ENCODE assay signal across 24 cellular contexts in genomic region chr11:63443714-63444113, GRCh38. TPM values are rescaled to one million over a fixed set of nuclear protein-coding genes. Genes with fewer than 3 reads are reported as not detected.
DNase-seq lines count a peak whose midpoint lies in the region; ATAC-seq and TF ChIP-seq lines count a peak whose summit lies in the region.
"Had no signal": no experiment of that assay in that cellular context is flagged by ENCODE, and none has a peak within 500 bp of the region (broad histone marks: within the 10 kb centered on the region; RNA-seq: fewer than 3 reads in every experiment).

No MANE protein-coding gene starts in this region.

- ATAC-seq in activated CD8-positive, alpha-beta T cell treated with anti-CD3 and anti-CD28 coated beads for 36 hours = peak; percentile 74
- no peak for ATAC-seq in activated CD8-positive, alpha-beta T cell treated with anti-CD3 and anti-CD28 coated beads, Interleukin-2, amount 10 ng/mL, durations not matched to agents 7 days and 5 days
- ATAC-seq in foreskin keratinocyte = peak; percentile 34
- ATAC-seq: A549, HepG2 had no signal

- H3K9ac ChIP-seq in colonic mucosa (ENCODE audit: low read depth in 2 of 2, low read length in 2 of 2) = no peak overlapping the region

- H3K9me3 ChIP-seq in colonic mucosa = no peaks in the 10 kb centered on the region
- H3K9me3 ChIP-seq: A549, Caco-2, HAP-1 had no signal

- H3K27ac ChIP-seq in foreskin keratinocyte = no peak overlapping the region
- no peak overlapping the region for H3K27ac ChIP-seq in colonic mucosa
- H3K27ac ChIP-seq: A549 had no signal

- H3K27me3 Mint-ChIP-seq in activated CD8-positive, alpha-beta T cell treated with anti-CD3 and anti-CD28 coated beads for 36 hours = peaks cover 1% of the 10 kb centered on the region
- peaks cover 11% of the 10 kb centered on the region for H3K27me3 Mint-ChIP-seq in activated CD8-positive, alpha-beta T cell treated with anti-CD3 and anti-CD28 coated beads, Interleukin-2, amount 10 ng/mL, durations not matched to agents 7 days and 5 days (ENCODE audit: low read depth)
- no peaks in the 10 kb centered on the region for H3K27me3 Mint-ChIP-seq in activated naive CD8-positive, alpha-beta T cell
- H3K27me3 Mint-ChIP-seq in activated naive CD8-positive, alpha-beta T cell treated with anti-CD3 and anti-CD28 coated beads for 36 hours = no peaks in the 10 kb centered on the region
- H3K27me3 Mint-ChIP-seq in T-helper 2 cell treated with Interferon-gamma antibody and Interleukin-4, amounts not matched to agents 5 μg/mL and 100 μg/mL, for 36 hours (ENCODE audit: low read depth) = peaks cover 2% of the 10 kb centered on the region

- peak; percentile 5 for DNase-seq in activated CD8-positive, alpha-beta T cell treated with anti-CD3 and anti-CD28 coated beads for 36 hours
- no peak for DNase-seq in activated CD8-positive, alpha-beta T cell treated with anti-CD3 and anti-CD28 coated beads, Interleukin-2, amount 10 ng/mL, durations not matched to agents 7 days and 5 days
- DNase-seq in activated naive CD8-positive, alpha-beta T cell treated with anti-CD3 and anti-CD28 coated beads for 36 hours = no peak
- peak; percentile 50 for DNase-seq in T-helper 2 cell treated with Interferon-gamma antibody and Interleukin-4, amounts not matched to agents 5 μg/mL and 100 μg/mL, for 36 hours (ENCODE audit: low spot score)
- DNase-seq in foreskin keratinocyte (peak in 1 of 2 donors; percentile 31), SKM-1 treated with dmso at 0.1 percent for 144 hours (lab: John Stamatoyannopoulos, UW; ENCODE audit: unreplicated experiment) (no peak), colonic mucosa (no peak)
- DNase-seq: Caco-2; CD4-positive, alpha-beta T cell; DMS153; GDM1; KBM-7; NCI-H1105; NCI-H1694; NCI-H2081 treated with DMSO at 0.1 percent for 48 hours; NCI-H510A; NCI-H748 treated with DMSO at 0.1 percent for 48 hours; OCI-M1 had no signal

- H3K36me3 Mint-ChIP-seq in activated CD8-positive, alpha-beta T cell treated with anti-CD3 and anti-CD28 coated beads for 36 hours (ENCODE audit: low read depth) = no peaks in the 10 kb centered on the region
- H3K36me3 Mint-ChIP-seq in activated CD8-positive, alpha-beta T cell treated with anti-CD3 and anti-CD28 coated beads, Interleukin-2, amount 10 ng/mL, durations not matched to agents 7 days and 5 days (ENCODE audit: low read depth) = no peaks in the 10 kb centered on the region
- H3K36me3 Mint-ChIP-seq in activated naive CD8-positive, alpha-beta T cell = peaks cover 2% of the 10 kb centered on the region
- no peaks in the 10 kb centered on the region for H3K36me3 Mint-ChIP-seq in activated naive CD8-positive, alpha-beta T cell treated with anti-CD3 and anti-CD28 coated beads for 36 hours
- no peaks in the 10 kb centered on the region for H3K36me3 Mint-ChIP-seq in T-helper 2 cell treated with Interferon-gamma antibody and Interleukin-4, amounts not matched to agents 5 μg/mL and 100 μg/mL, for 36 hours (ENCODE audit: low read depth)

- CTCF ChIA-PET in activated CD8-positive, alpha-beta T cell treated with anti-CD3 and anti-CD28 coated beads for 36 hours (lab: Charles Lee) = interaction anchor here (0.9 to 1.3 kb wide), 2 partner anchors 30 to 35 kb away, joined by 3 to 4 read pairs; no protein-coding TSS in a partner anchor
- CTCF ChIA-PET in activated CD8-positive, alpha-beta T cell treated with anti-CD3 and anti-CD28 coated beads, Interleukin-2, amount 10 ng/mL, durations not matched to agents 7 days and 5 days (lab: Charles Lee) = interaction anchor here (0.6 to 0.9 kb wide), 2 partner anchors 192 to 1137 kb away, joined by 3 read pairs; no protein-coding TSS in a partner anchor

- H3K4me3 ChIP-seq in colonic mucosa = no peak overlapping the region
- H3K4me3 ChIP-seq: A549, HAP-1 had no signal

- POLR2A ChIA-PET in activated CD8-positive, alpha-beta T cell treated with anti-CD3 and anti-CD28 coated beads for 36 hours (lab: Charles Lee) = no interaction called here
- POLR2A ChIA-PET in activated CD8-positive, alpha-beta T cell treated with anti-CD3 and anti-CD28 coated beads, Interleukin-2, amount 10 ng/mL, durations not matched to agents 7 days and 5 days (lab: Charles Lee) = no interaction called here

- H3K27ac Mint-ChIP-seq in activated CD8-positive, alpha-beta T cell treated with anti-CD3 and anti-CD28 coated beads for 36 hours = no peak overlapping the region
- no peak overlapping the region for H3K27ac Mint-ChIP-seq in activated CD8-positive, alpha-beta T cell treated with anti-CD3 and anti-CD28 coated beads, Interleukin-2, amount 10 ng/mL, durations not matched to agents 7 days and 5 days
- H3K27ac Mint-ChIP-seq in activated naive CD8-positive, alpha-beta T cell = peak overlapping the region; percentile 66
- H3K27ac Mint-ChIP-seq in activated naive CD8-positive, alpha-beta T cell treated with anti-CD3 and anti-CD28 coated beads for 36 hours = no peak overlapping the region
- no peak overlapping the region for H3K27ac Mint-ChIP-seq in T-helper 2 cell treated with Interferon-gamma antibody and Interleukin-4, amounts not matched to agents 5 μg/mL and 100 μg/mL, for 36 hours
- H3K27ac Mint-ChIP-seq: CD4-positive, alpha-beta T cell had no signal

- peaks cover 15% of the 10 kb centered on the region for H3K4me1 Mint-ChIP-seq in activated CD8-positive, alpha-beta T cell treated with anti-CD3 and anti-CD28 coated beads for 36 hours (ENCODE audit: low read depth)
- peaks cover 13% of the 10 kb centered on the region for H3K4me1 Mint-ChIP-seq in activated CD8-positive, alpha-beta T cell treated with anti-CD3 and anti-CD28 coated beads, Interleukin-2, amount 10 ng/mL, durations not matched to agents 7 days and 5 days (ENCODE audit: low read depth)
- H3K4me1 Mint-ChIP-seq in activated naive CD8-positive, alpha-beta T cell (ENCODE audit: low read depth) = peaks cover 32% of the 10 kb centered on the region
- H3K4me1 Mint-ChIP-seq in activated naive CD8-positive, alpha-beta T cell treated with anti-CD3 and anti-CD28 coated beads for 36 hours = peaks cover 7% of the 10 kb centered on the region
- peaks cover 42% of the 10 kb centered on the region for H3K4me1 Mint-ChIP-seq in T-helper 2 cell treated with Interferon-gamma antibody and Interleukin-4, amounts not matched to agents 5 μg/mL and 100 μg/mL, for 36 hours (ENCODE audit: low read depth)

- peaks cover 3% of the 10 kb centered on the region for H3K4me1 ChIP-seq in foreskin keratinocyte
- no peaks in the 10 kb centered on the region for H3K4me1 ChIP-seq in colonic mucosa
- H3K4me1 ChIP-seq: A549, Caco-2, HAP-1 had no signal

- peaks cover 4% of the 10 kb centered on the region for H3K9me3 Mint-ChIP-seq in activated CD8-positive, alpha-beta T cell treated with anti-CD3 and anti-CD28 coated beads for 36 hours
- H3K9me3 Mint-ChIP-seq in activated CD8-positive, alpha-beta T cell treated with anti-CD3 and anti-CD28 coated beads, Interleukin-2, amount 10 ng/mL, durations not matched to agents 7 days and 5 days (ENCODE audit: insufficient read depth) = no peaks in the 10 kb centered on the region
- H3K9me3 Mint-ChIP-seq in activated naive CD8-positive, alpha-beta T cell (ENCODE audit: low read depth) = peaks cover 4% of the 10 kb centered on the region
- peaks cover 4% of the 10 kb centered on the region for H3K9me3 Mint-ChIP-seq in activated naive CD8-positive, alpha-beta T cell treated with anti-CD3 and anti-CD28 coated beads for 36 hours
- no peaks in the 10 kb centered on the region for H3K9me3 Mint-ChIP-seq in T-helper 2 cell treated with Interferon-gamma antibody and Interleukin-4, amounts not matched to agents 5 μg/mL and 100 μg/mL, for 36 hours
- H3K9me3 Mint-ChIP-seq: CD4-positive, alpha-beta T cell had no signal

- H3K27me3 ChIP-seq in foreskin keratinocyte (peaks cover 5% of the 10 kb centered on the region), colonic mucosa (no peaks in the 10 kb centered on the region)

- H3K36me3 ChIP-seq in colonic mucosa = no peaks in the 10 kb centered on the region
- H3K36me3 ChIP-seq: HAP-1 had no signal

- intact Hi-C loops in activated CD8-positive, alpha-beta T cell treated with anti-CD3 and anti-CD28 coated beads for 36 hours (cut with micrococcal nuclease) = no loop called here
- intact Hi-C loops in colonic mucosa (cut with DNase I) = no loop called here

- no peak for TF ChIP-seq CTCF in activated CD8-positive, alpha-beta T cell treated with anti-CD3 and anti-CD28 coated beads for 36 hours (IDR thresholded peaks at IDR 0.05)
- TF ChIP-seq CTCF in foreskin keratinocyte (conservative IDR thresholded peaks at IDR 0.05) = no peak
- TF ChIP-seq CTCF in colonic mucosa (IDR thresholded peaks at IDR 0.05) = no peak

- H3K4me3 Mint-ChIP-seq in activated CD8-positive, alpha-beta T cell treated with anti-CD3 and anti-CD28 coated beads for 36 hours = no peak overlapping the region
- no peak overlapping the region for H3K4me3 Mint-ChIP-seq in activated CD8-positive, alpha-beta T cell treated with anti-CD3 and anti-CD28 coated beads, Interleukin-2, amount 10 ng/mL, durations not matched to agents 7 days and 5 days
- peak overlapping the region; percentile 14 for H3K4me3 Mint-ChIP-seq in activated naive CD8-positive, alpha-beta T cell
- no peak overlapping the region for H3K4me3 Mint-ChIP-seq in activated naive CD8-positive, alpha-beta T cell treated with anti-CD3 and anti-CD28 coated beads for 36 hours
- no peak overlapping the region for H3K4me3 Mint-ChIP-seq in T-helper 2 cell treated with Interferon-gamma antibody and Interleukin-4, amounts not matched to agents 5 μg/mL and 100 μg/mL, for 36 hours
- H3K4me3 Mint-ChIP-seq: CD4-positive, alpha-beta T cell had no signal

RNA-seq across cellular contexts. Expression of gene PLAAT5, which starts 47.3 kb away (rescaled TPM):
- under 1 TPM; 0.16 to 0.29 TPM for total RNA-seq in activated CD8-positive, alpha-beta T cell treated with anti-CD3 and anti-CD28 coated beads for 36 hours
- total RNA-seq in activated CD8-positive, alpha-beta T cell treated with anti-CD3 and anti-CD28 coated beads, Interleukin-2, amount 10 ng/mL, durations not matched to agents 7 days and 5 days = under 1 TPM; 0.11 to 0.68 TPM
- under 1 TPM in 1 of 2 experiments, not detected in 1; 0.18 TPM for total RNA-seq in activated naive CD8-positive, alpha-beta T cell treated with anti-CD3 and anti-CD28 coated beads for 36 hours
- total RNA-seq in foreskin keratinocyte = not detected in 2 replicates
- not detected in 2 replicates for polyA plus RNA-seq in foreskin keratinocyte
- total RNA-seq in colonic mucosa = under 1 TPM in 1 of 2 donors, not detected in 1; 0.40 TPM
- total RNA-seq: Daoy, HepG2 had no signal
- polyA plus RNA-seq: BJ, HepG2 had no signal

Comparison
In these comparisons a context has a peak if more than half of its experiments do, and no peak if none do; other contexts are left out.
1. DNase-seq: peak in activated CD8-positive, alpha-beta T cell treated with anti-CD3 and anti-CD28 coated beads for 36 hours (single experiment) and T-helper 2 cell treated with Interferon-gamma antibody and Interleukin-4, amounts not matched to agents 5 μg/mL and 100 μg/mL, for 36 hours (single experiment); none in activated CD8-positive, alpha-beta T cell treated with anti-CD3 and anti-CD28 coated beads, Interleukin-2, amount 10 ng/mL, durations not matched to agents 7 days and 5 days (single experiment), activated naive CD8-positive, alpha-beta T cell treated with anti-CD3 and anti-CD28 coated beads for 36 hours (single experiment), SKM-1 treated with dmso at 0.1 percent for 144 hours (single experiment) and colonic mucosa (single experiment).